ENCODE assay signal across 8 cellular contexts in the genomic region with DNA sequence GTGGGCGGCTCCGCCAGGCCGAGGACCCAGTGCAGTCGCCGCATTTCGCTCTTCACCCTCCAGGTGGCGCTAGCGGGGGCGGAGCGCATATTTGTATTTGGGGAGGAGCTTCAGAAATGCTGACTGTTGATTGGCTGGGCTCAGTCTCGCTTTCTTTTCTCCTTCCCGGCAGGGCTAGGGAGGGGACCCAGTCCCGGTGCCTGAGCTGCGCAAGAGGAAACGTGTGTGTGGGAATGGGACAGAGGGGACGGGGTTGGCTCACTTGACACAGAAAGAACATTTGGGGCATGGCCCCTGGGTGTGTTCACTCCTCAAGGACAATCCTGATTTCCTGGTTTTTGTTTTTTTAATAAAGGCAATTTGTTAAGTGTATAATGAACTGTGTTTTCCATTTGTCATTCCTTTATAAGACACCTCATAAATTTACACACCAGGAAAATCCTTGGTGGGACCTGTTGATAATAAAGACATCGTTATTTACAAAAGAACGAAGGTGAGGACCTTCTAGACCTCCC. TPM values are rescaled to one million over a fixed set of nuclear protein-coding genes. Genes with fewer than 3 reads are reported as not detected.
DNase-seq lines count a peak whose midpoint lies in the region; ATAC-seq, FAIRE-seq and TF ChIP-seq lines count a peak whose summit lies in the region.

No MANE protein-coding gene starts in this region.

- H2BK5ac ChIP-seq in H1 (ENCODE audit: low read depth, low read length) (no peak overlapping the region), mesendoderm (ENCODE audit: low read length) (no peak overlapping the region)

- H3K9me3 ChIP-seq in H1 (ENCODE audit: insufficient read depth in 2 of 2, low read depth in 1 of 2, low read length in 1 of 2): no peaks in the 10 kb centered on the region

- no peak overlapping the region for H3K23ac ChIP-seq in H1 (ENCODE audit: insufficient read length)
- H3K23ac ChIP-seq in mesendoderm (ENCODE audit: low read length): no peak overlapping the region

- 6% methylated on average over 18 of the region's 18 CpGs; no CpG with 5 or more reads in 1 of the 2 experiments for WGBS in H1 (ENCODE audit: extremely low coverage in 1 of 2, insufficient coverage in 1 of 2, insufficient read length in 1 of 2, insufficient replicate concordance in 2 of 2, low coverage in 1 of 2, low lambda C conversion rate in 2 of 2, missing lambda C conversion rate in 1 of 2), 2 experiments
- WGBS in mesendoderm (ENCODE audit: extremely low coverage, insufficient coverage, low lambda C conversion rate): no CpG with 5 or more reads among the region's 18 CpGs

- H3K23me2 ChIP-seq in H1 (ENCODE audit: low read depth, low read length): no peaks in the 10 kb centered on the region

- peaks cover 0 to 1% of the 10 kb centered on the region in 2 experiments for H4K20me1 ChIP-seq in H1 (replicated peaks in 1 of 2; ENCODE audit: control insufficient read depth in 1 of 2, insufficient read depth in 2 of 2, low read length in 2 of 2)

- no peak overlapping the region for H3K18ac ChIP-seq in H1 (ENCODE audit: extremely low read depth, low read length)
- no peak overlapping the region for H3K18ac ChIP-seq in mesendoderm (ENCODE audit: low read length)

- H3K9ac ChIP-seq in H1 (replicated peaks in 1 of 4; ENCODE audit: extremely low read depth in 1 of 4, low read depth in 3 of 4, low read length in 3 of 4) (no peak overlapping the region), mesendoderm (ENCODE audit: low read length) (no peak overlapping the region)

- no peak overlapping the region for H3K14ac ChIP-seq in H1 (ENCODE audit: insufficient read length)

- H3K4me3 ChIP-seq in H1 (ENCODE audit: extremely low read depth in 1 of 4, insufficient read depth in 2 of 4, low read depth in 3 of 4, low read length in 4 of 4): peak overlapping the region in 1 of 4 experiments; percentile 44; a peak in 3 of 8 replicates
- no peak overlapping the region for H3K4me3 ChIP-seq in mesendoderm (ENCODE audit: low read length)

- no peak for TF ChIP-seq EP300 in H1 (IDR thresholded peaks at IDR 0.05; ENCODE audit: borderline replicate concordance in 1 of 2, low read depth in 2 of 2, low read length in 2 of 2)

- H3K4me2 ChIP-seq in H1 (ENCODE audit: insufficient read depth in 1 of 2, low read depth in 2 of 2, low read length in 2 of 2) (peak overlapping the region; percentile 5 to 58; a peak in 2 of 4 replicates), mesendoderm (ENCODE audit: low read length) (no peak overlapping the region)

- H3K36me3 ChIP-seq in H1 (ENCODE audit: control insufficient read depth in 2 of 4, insufficient read depth in 4 of 4, low read length in 3 of 4): no peaks in the 10 kb centered on the region
- H3K36me3 ChIP-seq in mesendoderm (ENCODE audit: control insufficient read depth, insufficient read depth, low read length): no peaks in the 10 kb centered on the region

- no peak overlapping the region for H2BK15ac ChIP-seq in H1 (ENCODE audit: low read length)
- no peak overlapping the region for H2BK15ac ChIP-seq in mesendoderm (replicated peaks; ENCODE audit: low read depth)

- H2BK120ac ChIP-seq in H1 (replicated peaks; ENCODE audit: low read depth, low read length) (no peak overlapping the region), mesendoderm (ENCODE audit: low read depth, low read length) (no peak overlapping the region)

- CTCF ChIA-PET in H1 (lab: Charles Lee; ENCODE audit: partially characterized antibody): interaction anchor here (0.6 to 8.1 kb wide), 42 partner anchors 9 to 759 kb away, joined by 3 to 108 read pairs (median 4); a partner anchor contains a TSS

- no peak overlapping the region for H2AFZ ChIP-seq in H1 (ENCODE audit: low read length)

- H3K79me1 ChIP-seq in H1 (ENCODE audit: low read depth, low read length) (no peaks in the 10 kb centered on the region), mesendoderm (ENCODE audit: low read length) (no peaks in the 10 kb centered on the region)

- DNase-seq in CMK (ENCODE audit: low read depth) (peak; percentile 87), HPDE6-E6E7 (ENCODE audit: extremely low spot score) (peak; percentile 93), NK-92 (lab: John Stamatoyannopoulos, UW; ENCODE audit: unreplicated experiment) (peak; percentile 78), H1 (ENCODE audit: low read depth in 1 of 2, low spot score in 2 of 2) (peak; percentile 88 to 100), mesendoderm (peak; percentile 97)
- DNase-seq in activated CD8-positive, alpha-beta memory T cell treated with anti-CD3 and anti-CD28 coated beads for 24 hours: peak; percentile 100
- peak; percentile 86 for DNase-seq in stimulated activated CD8-positive, alpha-beta memory T cell treated with anti-CD3 and anti-CD28 coated beads, Interleukin-12 subunit alpha, Interleukin-12 subunit beta, amount 100 ng/mL, for 4 hours (ENCODE audit: low read depth)

- H3K4me1 ChIP-seq in H1 (replicated peaks in 1 of 4; ENCODE audit: control insufficient read depth in 3 of 4, insufficient read depth in 4 of 4, low read length in 3 of 4) (peaks cover 0 to 9% (median 5%) of the 10 kb centered on the region in 4 experiments; a peak in 6 of 7 replicates), mesendoderm (ENCODE audit: control insufficient read depth, low read depth, low read length) (peaks cover 3% of the 10 kb centered on the region)

- peak; percentile 43 to 54 for TF ChIP-seq RAD21 in H1 (IDR thresholded peaks at IDR 0.05 in 1 of 2, conservative IDR thresholded peaks at IDR 0.05 in 1 of 2; ENCODE audit: low read depth in 2 of 2, low read length in 2 of 2)

- peak; percentile 85 to 96 (median 90) for TF ChIP-seq CTCF in H1 (IDR thresholded peaks at IDR 0.05; ENCODE audit: control extremely low read depth in 1 of 3, insufficient read depth in 1 of 3, low read depth in 1 of 3, low read length in 3 of 3)

- H3K27me3 ChIP-seq in H1 (replicated peaks in 1 of 4; ENCODE audit: control insufficient read depth in 3 of 4, extremely low read depth in 1 of 4, insufficient read depth in 3 of 4, low read length in 3 of 4): peaks cover 0 to 31% (median 22%) of the 10 kb centered on the region in 4 experiments; a peak in 6 of 7 replicates
- H3K27me3 ChIP-seq in mesendoderm (ENCODE audit: insufficient read depth, low read length, poor library complexity): no peaks in the 10 kb centered on the region

- H3K79me2 ChIP-seq in H1 (ENCODE audit: control insufficient read depth in 1 of 2, insufficient read depth in 2 of 2, low read length in 2 of 2) (no peaks in the 10 kb centered on the region), mesendoderm (ENCODE audit: control insufficient read depth, insufficient read depth, low read length) (no peaks in the 10 kb centered on the region)

- H3K4ac ChIP-seq in H1 (replicated peaks; ENCODE audit: insufficient read length, low read depth, low read length) (no peak overlapping the region), mesendoderm (ENCODE audit: low read depth, low read length) (no peak overlapping the region)

- H2AK5ac ChIP-seq in H1 (ENCODE audit: low read depth, low read length) (no peak overlapping the region), mesendoderm (ENCODE audit: low read length) (no peak overlapping the region)

- TF ChIP-seq POLR2A in H1 (IDR thresholded peaks at IDR 0.05; ENCODE audit: control extremely low read depth in 1 of 2, low read depth in 2 of 2, low read length in 2 of 2): no peak

- no peak overlapping the region for H2BK12ac ChIP-seq in H1 (ENCODE audit: low read depth, low read length)

- H4K8ac ChIP-seq in H1 (ENCODE audit: extremely low read depth, insufficient read depth, low read length) (no peak overlapping the region), mesendoderm (ENCODE audit: low read depth, low read length) (no peak overlapping the region)

- ATAC-seq in GM19467 (IDR thresholded peaks at IDR 0.05; ENCODE audit: unreplicated experiment): peak; percentile 74

- peak; percentile 95 for FAIRE-seq in H1 (lab: Jason Lieb, UNC)

- no peak overlapping the region for H2BK20ac ChIP-seq in H1 (ENCODE audit: low read length)

- no peak overlapping the region for H4K91ac ChIP-seq in H1 (replicated peaks; ENCODE audit: insufficient read length, low read length)

- H3K27ac ChIP-seq in H1 (ENCODE audit: low read depth, low read length) (no peak overlapping the region), mesendoderm (ENCODE audit: low read depth, low read length) (no peak overlapping the region)

- no peak overlapping the region for H4K5ac ChIP-seq in H1 (ENCODE audit: insufficient read length, low read depth, low read length)
- peak overlapping the region; percentile 81 for H4K5ac ChIP-seq in mesendoderm (ENCODE audit: low read length)

- H3K56ac ChIP-seq in H1 (replicated peaks; ENCODE audit: insufficient read length, low read depth, low read length): no peak overlapping the region
- H3K56ac ChIP-seq in mesendoderm (ENCODE audit: low read length): peak overlapping the region; percentile 29

- POLR2A ChIA-PET in H1 (lab: Charles Lee; ENCODE audit: partially characterized antibody): interaction anchor here (1.0 to 2.4 kb wide), 6 partner anchors 10 to 61 kb away, joined by 3 to 10 read pairs (median 7); no protein-coding TSS in a partner anchor

TF ChIP-seq in H1, 55 proteins besides CTCF, POLR2A, EP300 and RAD21 (continues in another document):
- TF ChIP-seq RBBP5 (IDR thresholded peaks at IDR 0.05; ENCODE audit: borderline replicate concordance, low read depth, low read length) (no peak), EZH2 (IDR thresholded peaks at IDR 0.05; ENCODE audit: low read depth, low read length, severe bottlenecking) (no peak), TEAD4 (IDR thresholded peaks at IDR 0.05; ENCODE audit: low read depth, low read length) (peak; percentile 78; the same call in 1 of the 2 replicates), SP1 (IDR thresholded peaks at IDR 0.05; ENCODE audit: low read depth, low read length) (peak; percentile 88), EGR1 (IDR thresholded peaks at IDR 0.05; ENCODE audit: borderline replicate concordance, low read depth, low read length) (peak; percentile 88; the same call in 1 of the 2 replicates), HDAC2 (IDR thresholded peaks at IDR 0.05; ENCODE audit: borderline replicate concordance in 1 of 2, low read depth in 2 of 2, low read length in 2 of 2) (no peak), TAF7 (optimal IDR thresholded peaks at IDR 0.05; ENCODE audit: borderline replicate concordance, low read depth, low read length) (no peak), SRF (IDR thresholded peaks at IDR 0.05; ENCODE audit: low read depth, low read length) (no peak)

RNA-seq across cellular contexts. Expression of a gene that starts 20.4 kb away (rescaled TPM):
- total RNA-seq in H1 (2021; fragmentation: NEBNext Ultra II Directional; extraction: Animal tissue kit (Norgen Biotek cat#: 25700)): 162 and 178 TPM in 2 replicates
- polyA plus RNA-seq in H1 (2011; rRNA removed): 33.6 and 50.8 TPM in 2 replicates
- 36.6 TPM for polyA plus RNA-seq in H1 (2011; cell fraction: cytosol; rRNA removed)
- 120 TPM for polyA plus RNA-seq in H1 (2011; cell fraction: nucleus; rRNA removed)
- 95.4 to 118 TPM (median 100 TPM) in 4 replicates for polyA plus RNA-seq in H1 (2012, experiment 1 of 2)
- polyA plus RNA-seq in H1 (2012, experiment 2 of 2): 19.1 TPM
- polyA plus RNA-seq in H1 (2013, experiment 1 of 2): 58.9 TPM
- 54.4 TPM for polyA plus RNA-seq in H1 (2013, experiment 2 of 2)
- polyA minus RNA-seq in H1 (2011; rRNA and poly(A)+ RNA removed): 80.2 and 102 TPM in 2 replicates
- 99.8 TPM for polyA minus RNA-seq in H1 (2011; cell fraction: cytosol; rRNA and poly(A)+ RNA removed)
- 85.2 TPM for polyA minus RNA-seq in H1 (2011; cell fraction: nucleus; rRNA and poly(A)+ RNA removed)
- polyA plus RNA-seq in mesendoderm (2013, experiment 1 of 2): 50.9 TPM
- polyA plus RNA-seq in mesendoderm (2013, experiment 2 of 2): 53.0 TPM
